ENCODE assay signal across 11 cellular contexts in genomic region chr2:173101687-173102086, GRCh38. TPM values are rescaled to one million over a fixed set of nuclear protein-coding genes. Genes with fewer than 3 reads are reported as not detected.
A peak's percentile ranks its signal among the peaks of the same experiment; 100 is the strongest.
DNase-seq lines count a peak whose midpoint lies in the region; ATAC-seq and TF ChIP-seq lines count a peak whose summit lies in the region.
"Had no signal": no experiment of that assay in that cellular context is flagged by ENCODE, and none has a peak within 500 bp of the region (broad histone marks: within the 10 kb centered on the region; RNA-seq: fewer than 3 reads in every experiment).

No MANE protein-coding gene starts in this region.

- WGBS in mammary epithelial cell (ENCODE audit: low coverage, missing lambda C conversion rate): 92% methylated on average over 3 of the region's 3 CpGs
- WGBS in smooth muscle cell (ENCODE audit: low lambda C conversion rate): 92% methylated on average over 3 of the region's 3 CpGs

- CTCF ChIA-PET in mammary epithelial cell (lab: Charles Lee; ENCODE audit: low non-redundant PET): no interaction called here

- H3K9me3 ChIP-seq in mammary epithelial cell (replicated peaks; ENCODE audit: insufficient read depth, low read length): no peaks in the 10 kb centered on the region
- no peaks in the 10 kb centered on the region for H3K9me3 ChIP-seq in smooth muscle cell (replicated peaks; ENCODE audit: low read depth)
- H3K9me3 ChIP-seq in Karpas-422 (ENCODE audit: low read length): no peaks in the 10 kb centered on the region
- H3K9me3 ChIP-seq: BLaER1 had no signal

- H3K9me3 Mint-ChIP-seq in activated naive CD4-positive, alpha-beta T cell treated with anti-CD3 and anti-CD28 coated beads, Interleukin-2, amount 50 U/mL, for 72 hours: no peaks in the 10 kb centered on the region
- H3K9me3 Mint-ChIP-seq in stimulated activated naive CD8-positive, alpha-beta T cell treated with anti-CD3 and anti-CD28 coated beads, Interleukin-15, Interleukin-2, amounts not matched to agents 100 ng/mL and 50 ng/mL, for 24 hours: no peaks in the 10 kb centered on the region
- H3K9me3 Mint-ChIP-seq: nephron had no signal

- no peaks in the 10 kb centered on the region for H3F3A ChIP-seq in smooth muscle cell (ENCODE audit: low read depth)

- H3K27me3 Mint-ChIP-seq in stimulated activated naive CD8-positive, alpha-beta T cell treated with anti-CD3 and anti-CD28 coated beads, Interleukin-15, Interleukin-2, amounts not matched to agents 100 ng/mL and 50 ng/mL, for 24 hours: no peaks in the 10 kb centered on the region

- H3K4me2 ChIP-seq in mammary epithelial cell (ENCODE audit: insufficient read depth, low read depth, low read length) (no peak overlapping the region), smooth muscle cell (no peak overlapping the region), Karpas-422 (ENCODE audit: low read depth, low read length, poor library complexity, severe bottlenecking) (no peak overlapping the region)
- H3K4me2 ChIP-seq: BLaER1 had no signal

- H3K4me1 ChIP-seq in mammary epithelial cell (ENCODE audit: insufficient read depth, low read length): peaks cover 3% of the 10 kb centered on the region
- no peaks in the 10 kb centered on the region for H3K4me1 ChIP-seq in smooth muscle cell (ENCODE audit: low read depth)
- H3K4me1 ChIP-seq in Karpas-422 (ENCODE audit: low read length): no peaks in the 10 kb centered on the region
- H3K4me1 ChIP-seq: BLaER1 had no signal

- peak; percentile 49 to 87 for ATAC-seq in activated naive CD4-positive, alpha-beta T cell treated with anti-CD3 and anti-CD28 coated beads, Interleukin-2, amount 50 U/mL, for 72 hours
- ATAC-seq in HG02852 (IDR thresholded peaks at IDR 0.05; ENCODE audit: unreplicated experiment): peak; percentile 89
- ATAC-seq in GM19455 (IDR thresholded peaks at IDR 0.05; ENCODE audit: unreplicated experiment): no peak

- dilution Hi-C loops in mammary epithelial cell (cut with HindIII; ENCODE audit: low sequenced_read_pairs): no loop called here

- no peak overlapping the region for H3K27ac Mint-ChIP-seq in activated naive CD4-positive, alpha-beta T cell treated with anti-CD3 and anti-CD28 coated beads, Interleukin-2, amount 50 U/mL, for 72 hours
- peak overlapping the region; percentile 50 for H3K27ac Mint-ChIP-seq in stimulated activated naive CD8-positive, alpha-beta T cell treated with anti-CD3 and anti-CD28 coated beads, Interleukin-15, Interleukin-2, amounts not matched to agents 100 ng/mL and 50 ng/mL, for 24 hours
- H3K27ac Mint-ChIP-seq: nephron had no signal

- TF ChIP-seq CTCF in mammary epithelial cell (conservative IDR thresholded peaks at IDR 0.05 in 1 of 2, IDR thresholded peaks at IDR 0.05 in 1 of 2; ENCODE audit: extremely low read depth in 1 of 2, insufficient read depth in 1 of 2, low read depth in 1 of 2, low read length in 2 of 2) (no peak), smooth muscle cell (IDR thresholded peaks at IDR 0.05; ENCODE audit: borderline replicate concordance, insufficient read depth, poor library complexity, severe bottlenecking) (no peak)

- no TSS peak for BruUV-seq in mammary epithelial cell (replicated peaks; lab: Mats Ljungman, UMichigan)

- no peak for DNase-seq in activated naive CD4-positive, alpha-beta T cell treated with anti-CD3 and anti-CD28 coated beads, Interleukin-2, amount 50 U/mL, for 72 hours (ENCODE audit: low spot score in 2 of 2)
- DNase-seq in activated naive CD4-positive, alpha-beta T cell treated with anti-CD3 and anti-CD28 coated beads, Interleukin-2, amount 50 U/mL, for 16 hours: no peak
- peak; percentile 91 for DNase-seq in mammary epithelial cell
- no peak for DNase-seq in smooth muscle cell (lab: John Stamatoyannopoulos, UW; ENCODE audit: unreplicated experiment)
- no peak for DNase-seq in Karpas-422
- DNase-seq: NCI-H526 treated with DMSO at 0.1 percent for 48 hours had no signal

- H3K4me3 ChIP-seq in mammary epithelial cell (replicated peaks in 1 of 3; ENCODE audit: insufficient read depth in 1 of 3, low read depth in 2 of 3, low read length in 3 of 3): no peak overlapping the region
- H3K4me3 ChIP-seq in smooth muscle cell: no peak overlapping the region
- no peak overlapping the region for H3K4me3 ChIP-seq in Karpas-422 (ENCODE audit: low read length)
- H3K4me3 ChIP-seq: BLaER1 had no signal

- H3K9ac ChIP-seq in mammary epithelial cell (ENCODE audit: insufficient read depth, low read length) (no peak overlapping the region), smooth muscle cell (ENCODE audit: low read depth) (no peak overlapping the region), Karpas-422 (ENCODE audit: low read length) (no peak overlapping the region)
- H3K9ac ChIP-seq: BLaER1 had no signal

- H3K27ac ChIP-seq in mammary epithelial cell (ENCODE audit: insufficient read depth, low read depth, low read length) (peak overlapping the region; percentile 47), smooth muscle cell (ENCODE audit: low read depth) (no peak overlapping the region), Karpas-422 (ENCODE audit: low read length) (no peak overlapping the region)
- H3K27ac ChIP-seq: BLaER1 had no signal

- H3K4me1 Mint-ChIP-seq in stimulated activated naive CD8-positive, alpha-beta T cell treated with anti-CD3 and anti-CD28 coated beads, Interleukin-15, Interleukin-2, amounts not matched to agents 100 ng/mL and 50 ng/mL, for 24 hours (ENCODE audit: low read depth): peaks cover 6% of the 10 kb centered on the region

- H3K27me3 ChIP-seq in mammary epithelial cell (ENCODE audit: insufficient read depth, low read length): no peaks in the 10 kb centered on the region
- no peaks in the 10 kb centered on the region for H3K27me3 ChIP-seq in smooth muscle cell (ENCODE audit: low read depth)
- no peaks in the 10 kb centered on the region for H3K27me3 ChIP-seq in Karpas-422 (ENCODE audit: low read length)
- H3K27me3 ChIP-seq: BLaER1 had no signal

- H2AFZ ChIP-seq in mammary epithelial cell (ENCODE audit: low read depth, low read length) (no peak overlapping the region), smooth muscle cell (ENCODE audit: low read depth) (no peak overlapping the region), Karpas-422 (ENCODE audit: low read length) (no peak overlapping the region)

- intact Hi-C loops in mammary epithelial cell (cut with micrococcal nuclease): no loop called here

- in situ Hi-C loops in mammary epithelial cell (cut with MboI; ENCODE audit: low sequenced_read_pairs in 2 of 2): no loop called here

- no peaks in the 10 kb centered on the region for H3K9me2 ChIP-seq in Karpas-422 (replicated peaks; ENCODE audit: insufficient read depth, low read length)

- H4K20me1 ChIP-seq in mammary epithelial cell (ENCODE audit: insufficient read depth, low read length) (no peaks in the 10 kb centered on the region), smooth muscle cell (ENCODE audit: low read depth) (peaks cover 3% of the 10 kb centered on the region), Karpas-422 (ENCODE audit: insufficient read depth, low read depth, low read length) (no peaks in the 10 kb centered on the region)

- H3K36me3 Mint-ChIP-seq in activated naive CD4-positive, alpha-beta T cell treated with anti-CD3 and anti-CD28 coated beads, Interleukin-2, amount 50 U/mL, for 72 hours: no peaks in the 10 kb centered on the region
- peaks cover 2% of the 10 kb centered on the region for H3K36me3 Mint-ChIP-seq in stimulated activated naive CD8-positive, alpha-beta T cell treated with anti-CD3 and anti-CD28 coated beads, Interleukin-15, Interleukin-2, amounts not matched to agents 100 ng/mL and 50 ng/mL, for 24 hours (ENCODE audit: low read depth)

- peaks cover 3% of the 10 kb centered on the region for H3K36me3 ChIP-seq in mammary epithelial cell (ENCODE audit: insufficient read depth, low read length)
- H3K36me3 ChIP-seq in smooth muscle cell (ENCODE audit: low read depth): no peaks in the 10 kb centered on the region
- H3K36me3 ChIP-seq in Karpas-422 (ENCODE audit: insufficient read depth, low read length): no peaks in the 10 kb centered on the region

- H3K79me2 ChIP-seq in mammary epithelial cell (ENCODE audit: insufficient read depth, low read length): peaks cover 65% of the 10 kb centered on the region
- peaks cover 5% of the 10 kb centered on the region for H3K79me2 ChIP-seq in smooth muscle cell (ENCODE audit: low read depth)
- no peaks in the 10 kb centered on the region for H3K79me2 ChIP-seq in Karpas-422 (ENCODE audit: low read length)

- H3K4me3 Mint-ChIP-seq in stimulated activated naive CD8-positive, alpha-beta T cell treated with anti-CD3 and anti-CD28 coated beads, Interleukin-15, Interleukin-2, amounts not matched to agents 100 ng/mL and 50 ng/mL, for 24 hours: no peak overlapping the region
- H3K4me3 Mint-ChIP-seq: nephron had no signal

RNA-seq across cellular contexts. Expression of gene MAP3K20, which starts 26.0 kb away (rescaled TPM):
- 10 to 100 TPM in 1 of 2 donors, 1 to 10 TPM in 1; 4.3 to 12.0 TPM for total RNA-seq in activated naive CD4-positive, alpha-beta T cell treated with anti-CD3 and anti-CD28 coated beads, Interleukin-2, amount 50 U/mL, for 72 hours
- total RNA-seq in mammary epithelial cell: 100 to 1,000 TPM in 1 of 2 donors, 10 to 100 TPM in 1; 31.8 to 109 TPM
- 39.0 TPM for polyA plus RNA-seq in mammary epithelial cell
- polyA minus RNA-seq in mammary epithelial cell: 48.2 TPM
- total RNA-seq in smooth muscle cell: 29.2 and 35.1 TPM in 2 replicates
- 20.8 and 25.8 TPM in 2 replicates for polyA plus RNA-seq in smooth muscle cell
- total RNA-seq in Karpas-422 (2014; rRNA removed; shearing (Covaris generic); ENCODE audit: low replicate concordance): 0.34 and 1.2 TPM in 2 replicates
